21 cellular contexts compared by ENCODE assay signal in the genomic region with DNA sequence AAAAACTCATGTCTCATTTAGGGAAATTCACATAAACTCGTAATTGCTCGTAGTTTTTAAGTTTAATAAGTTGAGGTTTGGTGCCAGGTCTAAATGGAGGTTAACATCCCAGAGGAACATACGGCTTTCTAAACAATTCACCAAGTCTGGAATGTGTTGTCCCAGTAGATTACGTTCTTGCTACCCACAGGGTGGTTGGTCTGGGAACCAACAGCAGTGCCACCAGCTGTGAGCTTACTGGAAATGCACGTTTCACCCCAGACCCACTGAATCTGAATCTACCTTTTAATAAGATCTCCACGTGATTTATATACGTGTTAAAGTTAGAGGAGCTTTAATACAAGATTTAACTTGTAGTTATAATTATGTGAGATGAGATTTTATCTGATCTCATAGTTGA.
DNase-seq lines count a peak whose midpoint lies in the region; ATAC-seq, FAIRE-seq and TF ChIP-seq lines count a peak whose summit lies in the region.
"Had no signal": no experiment of that assay in that cellular context is flagged by ENCODE, and none has a peak within 500 bp of the region (broad histone marks: within the 10 kb centered on the region; RNA-seq: fewer than 3 reads in every experiment).

No MANE protein-coding gene starts in this region.

- no peaks in the 10 kb centered on the region for H3K36me3 Mint-ChIP-seq in chondrocyte (ENCODE audit: low read depth)
- H3K36me3 Mint-ChIP-seq in WTC11: peaks cover 6% of the 10 kb centered on the region; the same call in 1 of the 2 replicates
- H3K36me3 Mint-ChIP-seq: activated naive CD8-positive, alpha-beta T cell; CD4-positive, alpha-beta memory T cell had no signal

- no peak overlapping the region for H3K4me3 ChIP-seq in SK-N-SH (ENCODE audit: low read depth in 2 of 2, low read length in 1 of 2)
- H3K4me3 ChIP-seq: esophagus squamous epithelium, mucosa of descending colon, thoracic aorta had no signal

- peak; percentile 36; the same call in 1 of the 2 replicates for TF ChIP-seq RAD21 in SK-N-SH (IDR thresholded peaks at IDR 0.05; ENCODE audit: low read length)

- WGBS in SK-N-SH (ENCODE audit: low lambda C conversion rate): 79% methylated on average over 7 of the region's 7 CpGs

- no peaks in the 10 kb centered on the region for H3K36me3 ChIP-seq in SK-N-SH (replicated peaks in 1 of 2; ENCODE audit: control insufficient read depth in 1 of 2, insufficient read depth in 2 of 2, low read length in 1 of 2)
- H3K36me3 ChIP-seq: esophagus squamous epithelium, thoracic aorta had no signal

- no peak for TF ChIP-seq CTCF in SK-N-SH (IDR thresholded peaks at IDR 0.05)
- TF ChIP-seq CTCF in chondrocyte (IDR thresholded peaks at IDR 0.05): peak; percentile 64
- TF ChIP-seq CTCF in WTC11 (IDR thresholded peaks at IDR 0.05): no peak

- H3F3A ChIP-seq in SK-N-SH (replicated peaks; ENCODE audit: insufficient read depth): no peaks in the 10 kb centered on the region

- DNase-seq in SK-N-SH: no peak
- peak; percentile 2 for DNase-seq in NAMALWA (ENCODE audit: low spot score)
- no peak for DNase-seq in chondrocyte (ENCODE audit: low spot score)
- peak; percentile 5 for DNase-seq in urothelium cell line (ENCODE audit: low spot score)
- no peak for DNase-seq in WTC11 (ENCODE audit: low spot score)
- DNase-seq in OCI-M2 (lab: John Stamatoyannopoulos, UW; ENCODE audit: unreplicated experiment): no peak
- DNase-seq: activated CD8-positive, alpha-beta T cell treated with anti-CD3 and anti-CD28 coated beads, Interleukin-2, amount 10 ng/mL, durations not matched to agents 7 days and 5 days; activated T-cell treated with anti-CD3 and anti-CD28 coated beads, Interleukin-2, amount 50 U/mL, for 4 hours; CD4-positive, alpha-beta memory T cell; esophagus squamous epithelium; left ventricle myocardium superior; mucosa of descending colon; NCI-H1930; NCI-H446 treated with DMSO at 0.1 percent for 48 hours; SIG-M5; stimulated activated CD4-positive, alpha-beta T cell treated with anti-CD3 and anti-CD28 coated beads, Interleukin-12 subunit alpha, Interleukin-12 subunit beta, amount 100 ng/mL, for 4 hours had no signal

- no peak for FAIRE-seq in urothelium cell line (lab: Jason Lieb, UNC)
- FAIRE-seq: G401.6 had no signal

- no peaks in the 10 kb centered on the region for H3K9me2 ChIP-seq in SK-N-SH

- no peak for TF ChIP-seq EP300 in SK-N-SH (IDR thresholded peaks at IDR 0.05; ENCODE audit: borderline replicate concordance in 1 of 2, low read depth in 1 of 2, low read length in 1 of 2)

- CTCF ChIA-PET in SK-N-SH (lab: Yijun Ruan, JAX): interaction anchor here (0.8 to 1.7 kb wide), 4 partner anchors 10 to 168 kb away, joined by 3 to 4 read pairs (median 4); no protein-coding TSS in a partner anchor
- CTCF ChIA-PET in WTC11 (lab: Charles Lee): interaction anchor here (0.6 kb wide), 1 partner anchor 61 kb away, joined by 3 read pairs; no protein-coding TSS in a partner anchor

- H3K27ac Mint-ChIP-seq in chondrocyte (ENCODE audit: unreplicated experiment): peak overlapping the region; percentile 41
- no peak overlapping the region for H3K27ac Mint-ChIP-seq in WTC11
- H3K27ac Mint-ChIP-seq: activated CD8-positive, alpha-beta T cell treated with anti-CD3 and anti-CD28 coated beads, Interleukin-2, amount 10 ng/mL, durations not matched to agents 7 days and 5 days; activated naive CD8-positive, alpha-beta T cell; CD4-positive, alpha-beta memory T cell had no signal

- peaks cover 60% of the 10 kb centered on the region for H3K4me1 Mint-ChIP-seq in chondrocyte (ENCODE audit: low read depth)
- peaks cover 48% of the 10 kb centered on the region for H3K4me1 Mint-ChIP-seq in WTC11
- H3K4me1 Mint-ChIP-seq: CD4-positive, alpha-beta memory T cell had no signal

- H3K27me3 Mint-ChIP-seq in chondrocyte (ENCODE audit: low read depth): no peaks in the 10 kb centered on the region
- no peaks in the 10 kb centered on the region for H3K27me3 Mint-ChIP-seq in WTC11 (ENCODE audit: low read depth)
- H3K27me3 Mint-ChIP-seq: activated naive CD8-positive, alpha-beta T cell had no signal

- peaks cover 0 to 2% of the 10 kb centered on the region in 2 experiments; a peak in 2 of 4 replicates for H3K4me1 ChIP-seq in SK-N-SH (ENCODE audit: control insufficient read depth in 1 of 2, insufficient read depth in 2 of 2, low read depth in 1 of 2, low read length in 1 of 2)
- H3K4me1 ChIP-seq: esophagus squamous epithelium had no signal

- no peaks in the 10 kb centered on the region for H3K27me3 ChIP-seq in SK-N-SH (ENCODE audit: insufficient read depth)
- H3K27me3 ChIP-seq: esophagus squamous epithelium had no signal

- no peaks in the 10 kb centered on the region for H3K9me3 ChIP-seq in SK-N-SH
- H3K9me3 ChIP-seq: esophagus squamous epithelium, mucosa of descending colon, thoracic aorta had no signal

- H3K4me3 Mint-ChIP-seq in chondrocyte (ENCODE audit: unreplicated experiment): no peak overlapping the region
- H3K4me3 Mint-ChIP-seq in WTC11: no peak overlapping the region
- H3K4me3 Mint-ChIP-seq: activated CD8-positive, alpha-beta T cell treated with anti-CD3 and anti-CD28 coated beads, Interleukin-2, amount 10 ng/mL, durations not matched to agents 7 days and 5 days; activated naive CD8-positive, alpha-beta T cell; activated T-cell treated with anti-CD3 and anti-CD28 coated beads, Interleukin-2, amount 50 U/mL, for 4 hours; CD4-positive, alpha-beta memory T cell had no signal

- no peak overlapping the region for H3K9ac ChIP-seq in SK-N-SH

- H3K4me2 ChIP-seq in SK-N-SH: no peak overlapping the region

- H3K79me2 ChIP-seq in SK-N-SH (ENCODE audit: insufficient read depth): no peaks in the 10 kb centered on the region

- no peaks in the 10 kb centered on the region for H4K20me1 ChIP-seq in SK-N-SH (ENCODE audit: insufficient read depth)

- ATAC-seq in SK-N-SH treated with all-trans-retinoic acid at 6 μM for 48 hours: no peak
- no peak for ATAC-seq in GM18520 (IDR thresholded peaks at IDR 0.05; ENCODE audit: unreplicated experiment)
- no peak for ATAC-seq in WTC11
- ATAC-seq: activated CD8-positive, alpha-beta T cell treated with anti-CD3 and anti-CD28 coated beads, Interleukin-2, amount 10 ng/mL, durations not matched to agents 7 days and 5 days; activated T-cell treated with anti-CD3 and anti-CD28 coated beads, Interleukin-2, amount 50 U/mL, for 4 hours; left ventricle myocardium superior; mucosa of descending colon had no signal

- no peak overlapping the region for H2AFZ ChIP-seq in SK-N-SH (ENCODE audit: low read depth)

- H3K9me3 Mint-ChIP-seq in chondrocyte (ENCODE audit: low read depth) (no peaks in the 10 kb centered on the region), WTC11 (peaks cover 9% of the 10 kb centered on the region)

- POLR2A ChIA-PET in SK-N-SH (lab: Yijun Ruan, JAX): no interaction called here
- POLR2A ChIA-PET in WTC11 (lab: Charles Lee): no interaction called here

- H3K27ac ChIP-seq in SK-N-SH (ENCODE audit: low read depth in 2 of 2, low read length in 1 of 2): no peak overlapping the region
- H3K27ac ChIP-seq: esophagus squamous epithelium, thoracic aorta had no signal

TF ChIP-seq in SK-N-SH, 30 proteins besides CTCF, POLR2A, EP300 and RAD21 (continues in another document):
- no peak for TF ChIP-seq MEF2A (IDR thresholded peaks at IDR 0.05; ENCODE audit: borderline replicate concordance, low read depth)
- TF ChIP-seq MXI1 (IDR thresholded peaks at IDR 0.05; ENCODE audit: low read depth, low read length): no peak
- TF ChIP-seq, protein P1, sequence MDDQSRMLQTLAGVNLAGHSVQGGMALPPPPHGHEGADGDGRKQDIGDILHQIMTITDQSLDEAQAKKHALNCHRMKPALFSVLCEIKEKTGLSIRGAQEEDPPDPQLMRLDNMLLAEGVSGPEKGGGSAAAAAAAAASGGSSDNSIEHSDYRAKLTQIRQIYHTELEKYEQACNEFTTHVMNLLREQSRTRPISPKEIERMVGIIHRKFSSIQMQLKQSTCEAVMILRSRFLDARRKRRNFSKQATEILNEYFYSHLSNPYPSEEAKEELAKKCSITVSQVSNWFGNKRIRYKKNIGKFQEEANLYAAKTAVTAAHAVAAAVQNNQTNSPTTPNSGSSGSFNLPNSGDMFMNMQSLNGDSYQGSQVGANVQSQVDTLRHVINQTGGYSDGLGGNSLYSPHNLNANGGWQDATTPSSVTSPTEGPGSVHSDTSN (IDR thresholded peaks at IDR 0.05): no peak
- no peak for TF ChIP-seq EZH2phosphoT487 (IDR thresholded peaks at IDR 0.05; ENCODE audit: borderline replicate concordance, low read depth)
- no peak for TF ChIP-seq TEAD4 (IDR thresholded peaks at IDR 0.05; ENCODE audit: borderline replicate concordance, insufficient read depth)

TF ChIP-seq in SK-N-SH treated with all-trans-retinoic acid at 6 μM for 48 hours, 23 proteins besides CTCF, POLR2A, EP300 and RAD21 (continues in another document):
- TF ChIP-seq RARB (CRISPR knock-in tag; IDR thresholded peaks at IDR 0.05) (no peak), SNAI2 (CRISPR knock-in tag; IDR thresholded peaks at IDR 0.05) (no peak), PPARA (CRISPR knock-in tag; IDR thresholded peaks at IDR 0.05; ENCODE audit: borderline replicate concordance) (no peak), ZNF70 (CRISPR knock-in tag; IDR thresholded peaks at IDR 0.05) (no peak)

TF ChIP-seq in WTC11, 78 proteins besides CTCF, POLR2A, EP300 and RAD21:
- TF ChIP-seq USF2 (CRISPR knock-in tag; IDR thresholded peaks at IDR 0.05) (no peak), TCF7 (CRISPR knock-in tag; IDR thresholded peaks at IDR 0.05; ENCODE audit: low read depth) (no peak), ZNF317 (CRISPR knock-in tag; IDR thresholded peaks at IDR 0.05; ENCODE audit: borderline replicate concordance, low read depth) (no peak), OVOL2 (CRISPR knock-in tag; IDR thresholded peaks at IDR 0.05; ENCODE audit: borderline replicate concordance) (no peak)

Comparison
In these comparisons a context has a peak if more than half of its experiments do, and no peak if none do; other contexts are left out.
1. DNase-seq: peak in NAMALWA (single experiment) and urothelium cell line (single experiment); none in SK-N-SH (single experiment), chondrocyte (single experiment), WTC11 (single experiment) and OCI-M2 (single experiment).